In the genomic region with DNA sequence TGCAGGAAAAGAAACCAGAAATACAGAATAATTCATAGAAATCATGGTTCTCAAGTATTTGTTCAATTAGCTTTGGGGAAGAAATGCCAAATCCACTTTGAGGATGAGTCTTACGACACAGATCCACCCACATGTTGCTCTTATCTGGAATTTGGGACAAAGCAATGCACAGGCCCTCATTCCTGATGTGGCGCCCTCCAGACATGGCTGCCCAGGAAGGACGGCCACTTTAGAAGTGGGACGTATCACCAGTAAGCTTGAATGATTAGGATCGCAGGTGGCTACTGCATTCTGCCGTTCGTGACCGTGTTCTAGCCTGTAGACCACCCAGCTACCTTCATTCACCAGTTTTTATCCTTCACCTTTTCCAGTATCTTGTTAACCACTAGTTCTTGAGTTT, we compare ENCODE assay signal across 11 cellular contexts. TPM values are rescaled to one million over a fixed set of nuclear protein-coding genes. Genes with fewer than 3 reads are reported as not detected.
DNase-seq lines count a peak whose midpoint lies in the region; ATAC-seq and FAIRE-seq lines count a peak whose summit lies in the region.
"Had no signal": no experiment of that assay in that cellular context is flagged by ENCODE, and none has a peak within 500 bp of the region (broad histone marks: within the 10 kb centered on the region; RNA-seq: fewer than 3 reads in every experiment).

No MANE protein-coding gene starts in this region.

- CTCF ChIA-PET in activated CD4-positive, alpha-beta memory T cell treated with anti-CD3 and anti-CD28 coated beads for 36 hours (lab: Charles Lee): interaction anchor here (1.0 to 5.8 kb wide), 7 partner anchors 10 to 144 kb away, joined by 3 to 40 read pairs (median 9); a partner anchor contains a TSS

- no peak for DNase-seq in CD4-positive, CD25-positive, alpha-beta regulatory T cell
- DNase-seq in GM19239 (ENCODE audit: insufficient read length, low spot score): no peak
- DNase-seq in activated CD4-positive, alpha-beta memory T cell treated with anti-CD3 and anti-CD28 coated beads for 36 hours: no peak
- DNase-seq in memory B cell (ENCODE audit: low spot score in 2 of 2): no peak
- no peak for DNase-seq in kidney glomerular epithelial cell (lab: John Stamatoyannopoulos, UW)
- no peak for DNase-seq in DMS153 treated with DMSO at 0.1 percent for 48 hours (lab: John Stamatoyannopoulos, UW; ENCODE audit: unreplicated experiment)
- no peak for DNase-seq in SW 1271 (lab: John Stamatoyannopoulos, UW)
- DNase-seq: NCI-H345 had no signal

- no peaks in the 10 kb centered on the region for H3K27me3 Mint-ChIP-seq in CD4-positive, CD25-positive, alpha-beta regulatory T cell
- no peaks in the 10 kb centered on the region for H3K27me3 Mint-ChIP-seq in activated CD4-positive, alpha-beta memory T cell treated with anti-CD3 and anti-CD28 coated beads for 36 hours
- H3K27me3 Mint-ChIP-seq in memory B cell: no peaks in the 10 kb centered on the region

- H3K36me3 ChIP-seq in CD4-positive, CD25-positive, alpha-beta regulatory T cell (ENCODE audit: control insufficient read depth, insufficient read depth, low read length): peaks cover 46% of the 10 kb centered on the region
- H3K36me3 ChIP-seq: right atrium auricular region had no signal

- H3K4me3 Mint-ChIP-seq in CD4-positive, CD25-positive, alpha-beta regulatory T cell: peak overlapping the region; percentile 81 to 89 (median 85)
- peak overlapping the region; percentile 76 for H3K4me3 Mint-ChIP-seq in activated CD4-positive, alpha-beta memory T cell treated with anti-CD3 and anti-CD28 coated beads for 36 hours
- peak overlapping the region; percentile 80 for H3K4me3 Mint-ChIP-seq in memory B cell

- FAIRE-seq in GM19239 (lab: Jason Lieb, UNC): peak; percentile 4

- H3K27ac Mint-ChIP-seq in CD4-positive, CD25-positive, alpha-beta regulatory T cell: peak overlapping the region; percentile 99 to 100 (median 99)
- H3K27ac Mint-ChIP-seq in activated CD4-positive, alpha-beta memory T cell treated with anti-CD3 and anti-CD28 coated beads for 36 hours: peak overlapping the region; percentile 99
- H3K27ac Mint-ChIP-seq in memory B cell: peak overlapping the region; percentile 94

- no peak for ATAC-seq in CD4-positive, CD25-positive, alpha-beta regulatory T cell (ENCODE audit: low read depth in 2 of 2)
- ATAC-seq in memory B cell (ENCODE audit: low read depth) (no peak), HG03460 (IDR thresholded peaks at IDR 0.05; ENCODE audit: unreplicated experiment) (no peak)

- peaks cover 55% of the 10 kb centered on the region for H3K36me3 Mint-ChIP-seq in CD4-positive, CD25-positive, alpha-beta regulatory T cell
- H3K36me3 Mint-ChIP-seq in activated CD4-positive, alpha-beta memory T cell treated with anti-CD3 and anti-CD28 coated beads for 36 hours: peaks cover 53% of the 10 kb centered on the region
- peaks cover 10% of the 10 kb centered on the region for H3K36me3 Mint-ChIP-seq in memory B cell

- no peaks in the 10 kb centered on the region for H3K9me3 ChIP-seq in CD4-positive, CD25-positive, alpha-beta regulatory T cell (ENCODE audit: control insufficient read depth in 2 of 2, low read length in 2 of 2)
- H3K9me3 ChIP-seq: right atrium auricular region had no signal

- H3K4me1 ChIP-seq in CD4-positive, CD25-positive, alpha-beta regulatory T cell (ENCODE audit: control insufficient read depth, insufficient read depth, low read length, poor library complexity, severe bottlenecking): peaks cover 63% of the 10 kb centered on the region
- H3K4me1 ChIP-seq: right atrium auricular region had no signal

- intact Hi-C loops in activated CD4-positive, alpha-beta memory T cell treated with anti-CD3 and anti-CD28 coated beads for 36 hours (cut with micrococcal nuclease): loop anchor here (1.0 to 2.0 kb wide), 4 partner anchors 33 to 120 kb away; a partner anchor contains a TSS

- peaks cover 42 to 83% (median 64%) of the 10 kb centered on the region in 4 donors for H3K4me1 Mint-ChIP-seq in CD4-positive, CD25-positive, alpha-beta regulatory T cell
- peaks cover 79% of the 10 kb centered on the region for H3K4me1 Mint-ChIP-seq in activated CD4-positive, alpha-beta memory T cell treated with anti-CD3 and anti-CD28 coated beads for 36 hours (ENCODE audit: low read depth)
- H3K4me1 Mint-ChIP-seq in memory B cell: peaks cover 42% of the 10 kb centered on the region

- no peaks in the 10 kb centered on the region for H3K27me3 ChIP-seq in CD4-positive, CD25-positive, alpha-beta regulatory T cell (ENCODE audit: control insufficient read depth, insufficient read depth, low read length)
- H3K27me3 ChIP-seq: right atrium auricular region had no signal

- H3K4me3 ChIP-seq in CD4-positive, CD25-positive, alpha-beta regulatory T cell (ENCODE audit: low read depth, low read length): peak overlapping the region; percentile 80
- H3K4me3 ChIP-seq: right atrium auricular region had no signal

- H3K27ac ChIP-seq in CD4-positive, CD25-positive, alpha-beta regulatory T cell (ENCODE audit: insufficient read depth, low read length, poor library complexity, severe bottlenecking): peak overlapping the region; percentile 97
- H3K27ac ChIP-seq: right atrium auricular region had no signal

- H3K9me3 Mint-ChIP-seq in CD4-positive, CD25-positive, alpha-beta regulatory T cell: no peaks in the 10 kb centered on the region
- no peaks in the 10 kb centered on the region for H3K9me3 Mint-ChIP-seq in activated CD4-positive, alpha-beta memory T cell treated with anti-CD3 and anti-CD28 coated beads for 36 hours
- no peaks in the 10 kb centered on the region for H3K9me3 Mint-ChIP-seq in memory B cell

- POLR2A ChIA-PET in activated CD4-positive, alpha-beta memory T cell treated with anti-CD3 and anti-CD28 coated beads for 36 hours (lab: Charles Lee): interaction anchor here (0.6 to 3.7 kb wide), 9 partner anchors 22 to 144 kb away, joined by 3 to 23 read pairs (median 5); a partner anchor contains a TSS

RNA-seq across cellular contexts. Expression of a gene that starts 20.1 kb away (rescaled TPM):
- not detected for total RNA-seq in CD4-positive, CD25-positive, alpha-beta regulatory T cell
- polyA plus RNA-seq in CD4-positive, CD25-positive, alpha-beta regulatory T cell: under 1 TPM in 1 of 4 donors, not detected in 3; 0.34 TPM
- under 1 TPM; 0.05 to 0.07 TPM for total RNA-seq in activated CD4-positive, alpha-beta memory T cell treated with anti-CD3 and anti-CD28 coated beads for 36 hours
- total RNA-seq: myocyte had no signal

RNA-seq across cellular contexts. Expression of a gene that starts 33.1 kb away (rescaled TPM):
- total RNA-seq in CD4-positive, CD25-positive, alpha-beta regulatory T cell: 172 TPM
- polyA plus RNA-seq in CD4-positive, CD25-positive, alpha-beta regulatory T cell: 100 to 1,000 TPM; 126 to 146 (median 133) TPM
- 10 to 100 TPM; 71.3 to 78.8 TPM for total RNA-seq in activated CD4-positive, alpha-beta memory T cell treated with anti-CD3 and anti-CD28 coated beads for 36 hours
